In the genomic region with DNA sequence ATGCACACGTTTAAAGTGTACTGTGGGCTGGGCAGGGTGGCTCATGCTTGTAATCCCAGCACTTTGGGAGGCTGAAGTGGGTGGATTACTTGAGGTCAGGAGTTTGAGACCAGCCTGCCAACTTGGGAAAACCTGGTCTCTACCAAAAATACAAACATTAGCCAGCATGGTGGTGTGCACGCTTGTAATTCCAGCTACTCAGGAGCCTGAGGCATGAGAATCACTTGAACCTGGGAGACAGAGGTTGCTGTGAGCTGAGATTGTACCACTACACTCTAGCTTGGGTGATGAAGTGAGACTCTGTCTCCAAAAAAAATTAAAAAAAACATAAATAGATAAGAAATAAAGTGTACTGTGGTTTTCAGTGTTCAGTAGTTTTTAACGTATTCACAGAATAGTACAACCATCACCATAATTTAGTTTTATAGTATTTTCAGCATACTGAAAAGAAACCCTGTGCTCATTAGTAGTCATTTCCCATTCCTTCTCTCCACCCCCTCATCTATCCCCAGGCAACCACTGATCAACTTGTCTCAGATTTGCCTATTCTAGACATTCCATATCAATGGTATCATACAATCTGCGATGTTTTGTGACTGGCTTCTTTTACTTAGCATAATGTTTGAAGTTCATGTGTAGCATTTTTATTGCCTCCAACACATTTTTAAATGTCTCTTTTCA, we compare ENCODE assay signal across 14 cellular contexts. TPM values are rescaled to one million over a fixed set of nuclear protein-coding genes. Genes with fewer than 3 reads are reported as not detected.
DNase-seq lines count a peak whose midpoint lies in the region; ATAC-seq and TF ChIP-seq lines count a peak whose summit lies in the region.
"Had no signal": no experiment of that assay in that cellular context is flagged by ENCODE, and none has a peak within 500 bp of the region (broad histone marks: within the 10 kb centered on the region; RNA-seq: fewer than 3 reads in every experiment).

No MANE protein-coding gene starts in this region.

- H3K4me1 Mint-ChIP-seq in activated CD8-positive, alpha-beta T cell treated with anti-CD3 and anti-CD28 coated beads, Interleukin-2, amount 10 ng/mL, durations not matched to agents 7 days and 5 days (ENCODE audit: low read depth) = no peaks in the 10 kb centered on the region

- H3K4me3 Mint-ChIP-seq in activated CD8-positive, alpha-beta T cell treated with anti-CD3 and anti-CD28 coated beads, Interleukin-2, amount 10 ng/mL, durations not matched to agents 7 days and 5 days = no peak overlapping the region
- H3K4me3 Mint-ChIP-seq: CD14-positive monocyte had no signal

- no peaks in the 10 kb centered on the region for H3K9me3 ChIP-seq in mesodermal cell (ENCODE audit: control insufficient read depth, low read length)
- H3K9me3 ChIP-seq: tibial nerve had no signal

- ATAC-seq in GM18861 (IDR thresholded peaks at IDR 0.05; ENCODE audit: unreplicated experiment) = no peak
- no peak for ATAC-seq in activated CD8-positive, alpha-beta T cell treated with anti-CD3 and anti-CD28 coated beads, Interleukin-2, amount 10 ng/mL, durations not matched to agents 7 days and 5 days

- POLR2A ChIA-PET in activated CD8-positive, alpha-beta T cell treated with anti-CD3 and anti-CD28 coated beads, Interleukin-2, amount 10 ng/mL, durations not matched to agents 7 days and 5 days (lab: Charles Lee) = interaction anchor here (0.9 kb wide), 1 partner anchor 461 kb away, joined by 3 read pairs; no protein-coding TSS in a partner anchor

- H3K4me3 ChIP-seq in AG09309 (ENCODE audit: control insufficient read depth, low read depth, low read length) (no peak overlapping the region), mesodermal cell (ENCODE audit: extremely low read depth, insufficient read depth, low read length, poor library complexity, severe bottlenecking) (no peak overlapping the region)
- H3K4me3 ChIP-seq: tibial nerve had no signal

- no peaks in the 10 kb centered on the region for H3K9me3 Mint-ChIP-seq in activated CD8-positive, alpha-beta T cell treated with anti-CD3 and anti-CD28 coated beads, Interleukin-2, amount 10 ng/mL, durations not matched to agents 7 days and 5 days (ENCODE audit: insufficient read depth)

- H3K4me1 ChIP-seq in mesodermal cell (ENCODE audit: control insufficient read depth, insufficient read depth, low read length, poor library complexity, severe bottlenecking) = no peaks in the 10 kb centered on the region

- H3K27ac ChIP-seq in mesodermal cell (ENCODE audit: low read depth, low read length, severe bottlenecking) = peak overlapping the region; percentile 49
- H3K27ac ChIP-seq: VCaP had no signal

- peak; percentile 45 for DNase-seq in AG09309 (ENCODE audit: low read depth)
- DNase-seq in NCI-H1048 (lab: John Stamatoyannopoulos, UW) = peak; percentile 39
- DNase-seq in dedifferentiated amniotic fluid mesenchymal stem cell (ENCODE audit: extremely low spot score) = peak; percentile 79
- DNase-seq in stimulated activated CD8-positive, alpha-beta memory T cell treated with anti-CD3 and anti-CD28 coated beads, Interleukin-4, amount 100 ng/mL, for 48 hours = no peak
- DNase-seq in posterior vena cava (ENCODE audit: low spot score) = no peak
- no peak for DNase-seq in activated CD8-positive, alpha-beta T cell treated with anti-CD3 and anti-CD28 coated beads, Interleukin-2, amount 10 ng/mL, durations not matched to agents 7 days and 5 days
- DNase-seq: activated T-cell treated with anti-CD3 and anti-CD28 coated beads, Interleukin-2, amount 50 U/mL, for 48 hours; cerebellar nuclear complex; RPMI8226 had no signal

- TF ChIP-seq CTCF in AG09309 (IDR thresholded peaks at IDR 0.05; ENCODE audit: control insufficient read depth, insufficient read depth, low read depth, low read length, missing control alignments) = no peak

- no peaks in the 10 kb centered on the region for H3K27me3 Mint-ChIP-seq in activated CD8-positive, alpha-beta T cell treated with anti-CD3 and anti-CD28 coated beads, Interleukin-2, amount 10 ng/mL, durations not matched to agents 7 days and 5 days (ENCODE audit: low read depth)

- no peak overlapping the region for H3K27ac Mint-ChIP-seq in activated CD8-positive, alpha-beta T cell treated with anti-CD3 and anti-CD28 coated beads, Interleukin-2, amount 10 ng/mL, durations not matched to agents 7 days and 5 days

- CTCF ChIA-PET in activated CD8-positive, alpha-beta T cell treated with anti-CD3 and anti-CD28 coated beads, Interleukin-2, amount 10 ng/mL, durations not matched to agents 7 days and 5 days (lab: Charles Lee) = interaction anchor here (1.2 to 1.5 kb wide), 2 partner anchors 17 to 20 kb away, joined by 3 read pairs; no protein-coding TSS in a partner anchor

- intact Hi-C loops in posterior vena cava (cut with DNase I) = no loop called here

- peaks cover 8% of the 10 kb centered on the region for H3K36me3 Mint-ChIP-seq in activated CD8-positive, alpha-beta T cell treated with anti-CD3 and anti-CD28 coated beads, Interleukin-2, amount 10 ng/mL, durations not matched to agents 7 days and 5 days (ENCODE audit: low read depth)

- 89 to 100% methylated on average over 1 of the region's 4 CpGs for WGBS in mesodermal cell (ENCODE audit: insufficient coverage in 2 of 2), 2 experiments

- peaks cover 3% of the 10 kb centered on the region for H3K36me3 ChIP-seq in mesodermal cell (ENCODE audit: control insufficient read depth, insufficient read depth, low read length)
- H3K36me3 ChIP-seq: tibial nerve had no signal

RNA-seq across cellular contexts. Expression of a gene that starts 19.1 kb away (rescaled TPM):
- polyA plus RNA-seq in mesodermal cell (2013, experiment 1 of 2) = 53.7 TPM
- polyA plus RNA-seq in mesodermal cell (2013, experiment 2 of 2) = 54.1 TPM
- total RNA-seq in posterior vena cava = 100 to 1,000 TPM in 1 of 2 donors, 10 to 100 TPM in 1; 88.3 to 131 TPM
- total RNA-seq in activated CD8-positive, alpha-beta T cell treated with anti-CD3 and anti-CD28 coated beads, Interleukin-2, amount 10 ng/mL, durations not matched to agents 7 days and 5 days = 10 to 100 TPM; 61.3 to 61.6 TPM

Comparison
In these comparisons a context has a peak if more than half of its experiments do, and no peak if none do; other contexts are left out.
1. DNase-seq: peak in AG09309 (single experiment), NCI-H1048 (single experiment) and dedifferentiated amniotic fluid mesenchymal stem cell (single experiment); none in stimulated activated CD8-positive, alpha-beta memory T cell treated with anti-CD3 and anti-CD28 coated beads, Interleukin-4, amount 100 ng/mL, for 48 hours (single experiment), posterior vena cava (single experiment) and activated CD8-positive, alpha-beta T cell treated with anti-CD3 and anti-CD28 coated beads, Interleukin-2, amount 10 ng/mL, durations not matched to agents 7 days and 5 days (single experiment).